Comparison of ENCODE assay signal across 14 cellular contexts in the genomic region with DNA sequence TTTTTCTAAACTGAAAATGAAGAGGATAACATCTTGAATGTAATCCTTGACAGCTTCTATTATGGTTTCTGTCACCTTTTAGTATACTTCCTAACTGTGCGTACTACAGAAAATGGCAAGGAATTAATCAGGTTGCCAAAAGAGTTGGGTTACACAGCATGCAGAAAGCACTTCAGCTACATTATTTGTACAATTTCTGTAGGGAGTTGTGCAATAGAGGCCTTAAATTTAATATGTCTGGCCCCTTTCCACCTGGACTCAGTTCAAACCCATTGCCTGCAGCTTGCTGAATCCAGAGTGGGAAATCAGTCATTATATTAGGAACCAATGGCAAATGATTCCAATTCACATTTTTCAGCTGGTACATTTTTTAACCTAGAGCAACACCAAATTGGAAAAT.
A peak's percentile ranks its signal among the peaks of the same experiment; 100 is the strongest.
DNase-seq lines count a peak whose midpoint lies in the region; ATAC-seq and TF ChIP-seq lines count a peak whose summit lies in the region.
"Had no signal": no experiment of that assay in that cellular context is flagged by ENCODE, and none has a peak within 500 bp of the region (broad histone marks: within the 10 kb centered on the region; RNA-seq: fewer than 3 reads in every experiment).

No MANE protein-coding gene starts in this region.

- TF ChIP-seq CTCF in thyroid gland (IDR thresholded peaks at IDR 0.05) (no peak), BE2C (IDR thresholded peaks at IDR 0.05; ENCODE audit: low read depth, low read length) (no peak)

- DNase-seq in LHCN-M2 (ENCODE audit: low read depth) (peak; percentile 58), NCI-H226 (peak; percentile 17), fibroblast of gingiva (ENCODE audit: low read depth) (peak; percentile 88), thyroid gland (peak; percentile 5 to 18), BE2C (no peak)
- DNase-seq: activated CD8-positive, alpha-beta memory T cell treated with anti-CD3 and anti-CD28 coated beads, Interleukin-2, amount 50 U/mL, for 48 hours; anterior cingulate cortex; foreskin melanocyte; stimulated activated CD4-positive, alpha-beta T cell treated with anti-CD3 and anti-CD28 coated beads, Interleukin-4, amount 100 ng/mL, for 4 hours had no signal

- no peak overlapping the region for H3K4me3 ChIP-seq in thyroid gland (replicated peaks in 1 of 3)
- H3K4me3 ChIP-seq in BE2C (ENCODE audit: low read depth, low read length) = no peak overlapping the region
- H3K4me3 ChIP-seq: suprapubic skin had no signal

- H3K4me1 ChIP-seq in thyroid gland (peaks cover 10 to 18% of the 10 kb centered on the region in 2 donors), BE2C (peaks cover 31% of the 10 kb centered on the region)

- H3K36me3 ChIP-seq in thyroid gland (no peaks in the 10 kb centered on the region), BE2C (no peaks in the 10 kb centered on the region)
- H3K36me3 ChIP-seq: suprapubic skin had no signal

- H3K9me3 ChIP-seq in thyroid gland = no peaks in the 10 kb centered on the region
- no peaks in the 10 kb centered on the region for H3K9me3 ChIP-seq in BE2C
- H3K9me3 ChIP-seq: suprapubic skin had no signal

- no peak for TF ChIP-seq POLR2A in thyroid gland (IDR thresholded peaks at IDR 0.05)

- ATAC-seq in GM18907 (IDR thresholded peaks at IDR 0.05; ENCODE audit: unreplicated experiment) = no peak
- no peak for ATAC-seq in HG02885 (IDR thresholded peaks at IDR 0.05; ENCODE audit: poor library complexity, unreplicated experiment)
- ATAC-seq: HepG2, left colon had no signal

- whole genome bisulfite sequencing in thyroid gland, 2 donors = 80 to 86% methylated on average over 1 of the region's 1 CpG

- intact Hi-C loops in thyroid gland (cut with DNase I) = no loop called here

- H3K27ac ChIP-seq in thyroid gland = no peak overlapping the region
- H3K27ac ChIP-seq: suprapubic skin had no signal

- H3K27me3 ChIP-seq in thyroid gland (no peaks in the 10 kb centered on the region), BE2C (no peaks in the 10 kb centered on the region)
- H3K27me3 ChIP-seq: suprapubic skin had no signal
